9 cellular contexts compared by ENCODE assay signal in genomic region chr9:114097613-114098020, GRCh38. TPM values are rescaled to one million over a fixed set of nuclear protein-coding genes. Genes with fewer than 3 reads are reported as not detected.
DNase-seq lines count a peak whose midpoint lies in the region; ATAC-seq and TF ChIP-seq lines count a peak whose summit lies in the region.
"Had no signal": no experiment of that assay in that cellular context is flagged by ENCODE, and none has a peak within 500 bp of the region (broad histone marks: within the 10 kb centered on the region; RNA-seq: fewer than 3 reads in every experiment).

No MANE protein-coding gene starts in this region.

- H3K27me3 ChIP-seq in MG63: no peaks in the 10 kb centered on the region
- peaks cover 0 to 72% (median 18%) of the 10 kb centered on the region in 4 donors for H3K27me3 ChIP-seq in esophagus muscularis mucosa
- no peaks in the 10 kb centered on the region for H3K27me3 ChIP-seq in ovary

- no peak for TF ChIP-seq CTCF in esophagus muscularis mucosa (IDR thresholded peaks at IDR 0.05)
- no peak for TF ChIP-seq CTCF in ovary (IDR thresholded peaks at IDR 0.05)

- H3K36me3 ChIP-seq in MG63: no peaks in the 10 kb centered on the region
- no peaks in the 10 kb centered on the region for H3K36me3 ChIP-seq in esophagus muscularis mucosa
- no peaks in the 10 kb centered on the region for H3K36me3 ChIP-seq in ovary
- H3K36me3 ChIP-seq: adrenal gland had no signal

- TF ChIP-seq EP300 in esophagus muscularis mucosa (IDR thresholded peaks at IDR 0.05) (no peak), ovary (IDR thresholded peaks at IDR 0.05) (no peak)

- H3K4me3 ChIP-seq in MG63 (peak overlapping the region; percentile 16; the same call in 1 of the 2 replicates), esophagus muscularis mucosa (peak overlapping the region; percentile 45 to 58 (median 48)), ovary (peak overlapping the region; percentile 19)

- peak; percentile 15 for DNase-seq in COR-L47 (lab: John Stamatoyannopoulos, UW)
- DNase-seq in MG63: no peak
- DNase-seq in esophagus muscularis mucosa (ENCODE audit: extremely low spot score): no peak
- DNase-seq in ovary: peak in 3 of 5 donors; percentile 37 to 48 (median 42)
- no peak for DNase-seq in NCI-H446 treated with DMSO at 0.1 percent for 48 hours (lab: John Stamatoyannopoulos, UW)
- no peak for DNase-seq in NCI-H187 (lab: John Stamatoyannopoulos, UW)

- WGBS in esophagus muscularis mucosa: 39% methylated on average over 12 of the region's 18 CpGs
- 21 to 23% (median 23%) methylated on average over 18 of the region's 18 CpGs for WGBS in ovary, 3 donors

- ATAC-seq in HG03025 (IDR thresholded peaks at IDR 0.05; ENCODE audit: low FRiP score, unreplicated experiment) (no peak), GM18498 (IDR thresholded peaks at IDR 0.05; ENCODE audit: unreplicated experiment) (no peak)

- intact Hi-C loops in esophagus muscularis mucosa (cut with DNase I): no loop called here
- intact Hi-C loops in ovary (cut with DNase I): no loop called here

- no peak overlapping the region for H3K27ac ChIP-seq in esophagus muscularis mucosa (replicated peaks in 1 of 4)
- H3K27ac ChIP-seq in ovary: no peak overlapping the region
- H3K27ac ChIP-seq: adrenal gland had no signal

- TF ChIP-seq POLR2A in esophagus muscularis mucosa (IDR thresholded peaks at IDR 0.05; ENCODE audit: low read depth): no peak
- TF ChIP-seq POLR2A in ovary (IDR thresholded peaks at IDR 0.05): no peak

- H3K4me1 ChIP-seq in esophagus muscularis mucosa (peaks cover 7 to 19% (median 17%) of the 10 kb centered on the region in 4 donors), ovary (ENCODE audit: insufficient read depth) (peaks cover 5% of the 10 kb centered on the region)

- peaks cover 3% of the 10 kb centered on the region for H3K9me3 ChIP-seq in MG63
- peaks cover 0 to 3% (median 0%) of the 10 kb centered on the region in 4 donors for H3K9me3 ChIP-seq in esophagus muscularis mucosa
- peaks cover 0 to 3% of the 10 kb centered on the region in 2 donors for H3K9me3 ChIP-seq in ovary
- H3K9me3 ChIP-seq: adrenal gland had no signal

RNA-seq across cellular contexts. Expression of gene KIF12, which starts 1.5 kb away (rescaled TPM):
- not detected in 2 replicates for total RNA-seq in MG63 (2014; rRNA removed; shearing (Covaris generic); ENCODE audit: low replicate concordance)
- not detected for total RNA-seq in esophagus muscularis mucosa
- 10 to 100 TPM in 1 of 7 donors, 1 to 10 TPM in 4, under 1 TPM in 2; 0.78 to 17.8 (median 2.0) TPM for total RNA-seq in ovary
- under 1 TPM in 1 of 2 donors, not detected in 1; 0.54 TPM for polyA plus RNA-seq in ovary

RNA-seq across cellular contexts. Expression of gene AMBP, which starts 19.5 kb away (rescaled TPM):
- 0.26 TPM in 1 of 2 replicates, not detected in the other for total RNA-seq in MG63 (2014; rRNA removed; shearing (Covaris generic); ENCODE audit: low replicate concordance)
- total RNA-seq in esophagus muscularis mucosa (not detected), ovary (1 to 10 TPM in 1 of 7 donors, under 1 TPM in 4, not detected in 2; 0.30 to 3.9 (median 0.69) TPM)
- polyA plus RNA-seq in ovary: under 1 TPM in 1 of 2 donors, not detected in 1; 0.15 TPM

RNA-seq across cellular contexts. Expression of gene COL27A1, which starts 57.7 kb away (rescaled TPM):
- total RNA-seq in MG63 (2014; rRNA removed; shearing (Covaris generic); ENCODE audit: low replicate concordance): 1.1 and 1.3 TPM in 2 replicates
- total RNA-seq in esophagus muscularis mucosa: 1 to 10 TPM; 1.8 to 3.3 (median 2.7) TPM
- total RNA-seq in ovary: 10 to 100 TPM in 5 of 7 donors, 1 to 10 TPM in 2; 7.1 to 91.2 (median 19.8) TPM
- 10 to 100 TPM in 1 of 2 donors, 1 to 10 TPM in 1; 5.2 to 16.8 TPM for polyA plus RNA-seq in ovary

Comparison
In these comparisons a context has a peak if more than half of its experiments do, and no peak if none do; other contexts are left out.
1. DNase-seq: peak in COR-L47 (single experiment) and ovary (3 of 5); none in MG63 (single experiment), esophagus muscularis mucosa (single experiment), NCI-H446 treated with DMSO at 0.1 percent for 48 hours (single experiment) and NCI-H187 (0 of 2).
2. Peak in every context shown above with its lines, with median percentiles within 50 percentile points of each other: H3K4me3 ChIP-seq.